In the genomic region with DNA sequence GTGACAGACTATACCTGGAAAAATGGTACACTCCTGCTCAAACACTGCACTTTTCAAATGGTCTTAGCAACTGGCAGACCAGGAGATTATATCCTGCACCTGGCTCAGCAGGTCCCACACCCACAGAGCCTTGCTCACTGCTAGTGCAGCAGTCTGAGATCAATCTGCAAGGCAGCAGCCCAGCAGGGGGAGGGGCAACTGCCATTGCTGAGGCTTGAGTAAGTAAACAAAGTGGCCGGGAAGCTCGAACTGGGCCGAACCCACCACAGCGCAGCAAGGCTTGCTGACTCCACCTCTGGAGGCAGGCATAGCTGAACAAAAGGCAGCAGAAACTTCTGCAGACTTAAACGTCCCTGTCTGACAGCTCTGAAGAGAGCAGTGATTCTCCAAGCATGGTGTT, we compare ENCODE assay signal across 2 cellular contexts. TPM values are rescaled to one million over a fixed set of nuclear protein-coding genes. Genes with fewer than 3 reads are reported as not detected.
"Had no signal": no experiment of that assay in that cellular context is flagged by ENCODE, and none has a peak within 500 bp of the region (broad histone marks: within the 10 kb centered on the region; RNA-seq: fewer than 3 reads in every experiment).

No MANE protein-coding gene starts in this region.

RNA-seq across cellular contexts. Expression of gene MAGEH1, which starts 8.5 kb away (rescaled TPM):
- total RNA-seq: HT-29 had no signal

RNA-seq across cellular contexts. Expression of gene USP51, which starts 46.2 kb away (rescaled TPM):
- total RNA-seq: HepG2, HT-29 had no signal
- polyA plus RNA-seq: HepG2 had no signal
